ENCODE assay signal across 2 cellular contexts in the genomic region with DNA sequence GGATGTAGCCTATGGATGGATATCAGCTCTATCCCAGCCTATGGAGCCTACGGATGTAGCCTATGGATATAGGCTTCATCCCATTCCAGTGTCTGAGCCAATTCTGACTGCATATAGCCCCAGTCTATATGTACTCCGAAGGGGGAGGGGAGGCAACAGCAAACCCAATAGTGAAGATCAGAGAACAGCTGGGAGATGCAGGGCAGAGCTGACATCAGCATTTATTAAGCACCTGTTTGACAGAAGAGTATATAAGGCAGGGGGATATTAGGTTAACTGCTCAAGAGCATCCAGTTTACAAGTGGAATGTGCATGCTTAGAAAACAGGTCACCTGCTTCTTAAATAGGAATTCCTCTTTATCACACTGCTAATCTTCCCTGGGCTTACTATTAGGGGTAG.
TF ChIP-seq lines count a peak whose summit lies in the region.

No MANE protein-coding gene starts in this region.

TF ChIP-seq in HepG2, 621 proteins besides CTCF, POLR2A, EP300 and RAD21 (continued from another document):
- TF ChIP-seq, protein P1, sequence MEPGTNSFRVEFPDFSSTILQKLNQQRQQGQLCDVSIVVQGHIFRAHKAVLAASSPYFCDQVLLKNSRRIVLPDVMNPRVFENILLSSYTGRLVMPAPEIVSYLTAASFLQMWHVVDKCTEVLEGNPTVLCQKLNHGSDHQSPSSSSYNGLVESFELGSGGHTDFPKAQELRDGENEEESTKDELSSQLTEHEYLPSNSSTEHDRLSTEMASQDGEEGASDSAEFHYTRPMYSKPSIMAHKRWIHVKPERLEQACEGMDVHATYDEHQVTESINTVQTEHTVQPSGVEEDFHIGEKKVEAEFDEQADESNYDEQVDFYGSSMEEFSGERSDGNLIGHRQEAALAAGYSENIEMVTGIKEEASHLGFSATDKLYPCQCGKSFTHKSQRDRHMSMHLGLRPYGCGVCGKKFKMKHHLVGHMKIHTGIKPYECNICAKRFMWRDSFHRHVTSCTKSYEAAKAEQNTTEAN (CRISPR knock-in tag; conservative IDR thresholded peaks at IDR 0.05), result no peak
- TF ChIP-seq MAFF (IDR thresholded peaks at IDR 0.05; ENCODE audit: low read depth, low read length) (peak; percentile 75), ZNF570 (CRISPR knock-in tag; IDR thresholded peaks at IDR 0.05; ENCODE audit: borderline replicate concordance) (no peak), MAFK (conservative IDR thresholded peaks at IDR 0.05 in 1 of 2, IDR thresholded peaks at IDR 0.05 in 1 of 2; ENCODE audit: low read length in 2 of 2) (peak; percentile 84 to 89), ZNF615 (CRISPR knock-in tag; IDR thresholded peaks at IDR 0.05; ENCODE audit: borderline replicate concordance) (no peak), SRF (IDR thresholded peaks at IDR 0.05; ENCODE audit: low read depth, low read length) (no peak), ZNF563 (CRISPR knock-in tag; IDR thresholded peaks at IDR 0.05) (no peak), ZKSCAN5 (CRISPR knock-in tag; IDR thresholded peaks at IDR 0.05) (no peak), RXRB (CRISPR knock-in tag; IDR thresholded peaks at IDR 0.05; ENCODE audit: borderline replicate concordance) (no peak)

TF ChIP-seq in K562, 482 proteins besides CTCF, POLR2A, EP300 and RAD21 (continued from another document):
- TF ChIP-seq C11orf30 (IDR thresholded peaks at IDR 0.05; ENCODE audit: low read depth) (peak; percentile 23; the same call in 1 of the 2 replicates), MAFG (tag; conservative IDR thresholded peaks at IDR 0.05) (peak; percentile 14; the same call in 1 of the 2 replicates)
TF ChIP-seq in K562: peak in this region for 4.
